ENCODE assay signal across 12 cellular contexts in genomic region chr1:1144843-1145546, GRCh38. TPM values are rescaled to one million over a fixed set of nuclear protein-coding genes. Genes with fewer than 3 reads are reported as not detected.
DNase-seq lines count a peak whose midpoint lies in the region; ATAC-seq and TF ChIP-seq lines count a peak whose summit lies in the region.
"Had no signal": no experiment of that assay in that cellular context is flagged by ENCODE, and none has a peak within 500 bp of the region (broad histone marks: within the 10 kb centered on the region; RNA-seq: fewer than 3 reads in every experiment).

No MANE protein-coding gene starts in this region.

- intact Hi-C loops in lower lobe of right lung (cut with DNase I) (no loop called here), upper lobe of right lung (cut with DNase I) (no loop called here)

- H3K9me3 Mint-ChIP-seq in activated naive CD4-positive, alpha-beta T cell treated with anti-CD3 and anti-CD28 coated beads, Interleukin-2, amount 10 ng/mL, durations not matched to agents 7 days and 5 days = no peaks in the 10 kb centered on the region
- H3K9me3 Mint-ChIP-seq in activated CD4-positive, alpha-beta memory T cell treated with anti-CD3 and anti-CD28 coated beads, Interleukin-2, amount 10 ng/mL, durations not matched to agents 7 days and 5 days = no peaks in the 10 kb centered on the region
- H3K9me3 Mint-ChIP-seq: activated naive CD4-positive, alpha-beta T cell treated with anti-CD3 and anti-CD28 coated beads, Interleukin-2, amount 50 U/mL, for 24 hours; natural killer cell had no signal

- peaks cover 15% of the 10 kb centered on the region for H3K27me3 Mint-ChIP-seq in activated naive CD4-positive, alpha-beta T cell treated with anti-CD3 and anti-CD28 coated beads, Interleukin-2, amount 10 ng/mL, durations not matched to agents 7 days and 5 days
- no peaks in the 10 kb centered on the region for H3K27me3 Mint-ChIP-seq in activated CD4-positive, alpha-beta memory T cell treated with anti-CD3 and anti-CD28 coated beads, Interleukin-2, amount 10 ng/mL, durations not matched to agents 7 days and 5 days
- H3K27me3 Mint-ChIP-seq: activated naive CD4-positive, alpha-beta T cell treated with anti-CD3 and anti-CD28 coated beads, Interleukin-2, amount 50 U/mL, for 24 hours had no signal

- H3K4me3 ChIP-seq in lower lobe of right lung = no peak overlapping the region
- H3K4me3 ChIP-seq in upper lobe of right lung = no peak overlapping the region
- H3K4me3 ChIP-seq: uterus had no signal

- CTCF ChIA-PET in activated naive CD4-positive, alpha-beta T cell treated with anti-CD3 and anti-CD28 coated beads, Interleukin-2, amount 10 ng/mL, durations not matched to agents 7 days and 5 days (lab: Charles Lee) = no interaction called here
- CTCF ChIA-PET in activated CD4-positive, alpha-beta memory T cell treated with anti-CD3 and anti-CD28 coated beads, Interleukin-2, amount 10 ng/mL, durations not matched to agents 7 days and 5 days (lab: Charles Lee) = no interaction called here

- H3K27ac Mint-ChIP-seq in activated naive CD4-positive, alpha-beta T cell treated with anti-CD3 and anti-CD28 coated beads, Interleukin-2, amount 10 ng/mL, durations not matched to agents 7 days and 5 days = peak overlapping the region; percentile 96
- peak overlapping the region; percentile 89 for H3K27ac Mint-ChIP-seq in activated CD4-positive, alpha-beta memory T cell treated with anti-CD3 and anti-CD28 coated beads, Interleukin-2, amount 10 ng/mL, durations not matched to agents 7 days and 5 days

- TF ChIP-seq CTCF in lower lobe of right lung (IDR thresholded peaks at IDR 0.05) (no peak), upper lobe of right lung (IDR thresholded peaks at IDR 0.05) (no peak)

- H3K27me3 ChIP-seq in lower lobe of right lung (ENCODE audit: low read depth) (no peaks in the 10 kb centered on the region), upper lobe of right lung (no peaks in the 10 kb centered on the region)
- H3K27me3 ChIP-seq: uterus had no signal

- H3K4me1 ChIP-seq in lower lobe of right lung = no peaks in the 10 kb centered on the region
- no peaks in the 10 kb centered on the region for H3K4me1 ChIP-seq in upper lobe of right lung
- H3K4me1 ChIP-seq: uterus had no signal

- no peaks in the 10 kb centered on the region for H3K36me3 Mint-ChIP-seq in activated naive CD4-positive, alpha-beta T cell treated with anti-CD3 and anti-CD28 coated beads, Interleukin-2, amount 10 ng/mL, durations not matched to agents 7 days and 5 days
- H3K36me3 Mint-ChIP-seq in activated CD4-positive, alpha-beta memory T cell treated with anti-CD3 and anti-CD28 coated beads, Interleukin-2, amount 10 ng/mL, durations not matched to agents 7 days and 5 days (ENCODE audit: low read depth) = no peaks in the 10 kb centered on the region
- H3K36me3 Mint-ChIP-seq: activated naive CD4-positive, alpha-beta T cell treated with anti-CD3 and anti-CD28 coated beads, Interleukin-2, amount 50 U/mL, for 24 hours; natural killer cell had no signal

- H3K4me3 Mint-ChIP-seq in activated naive CD4-positive, alpha-beta T cell treated with anti-CD3 and anti-CD28 coated beads, Interleukin-2, amount 10 ng/mL, durations not matched to agents 7 days and 5 days = no peak overlapping the region
- no peak overlapping the region for H3K4me3 Mint-ChIP-seq in activated CD4-positive, alpha-beta memory T cell treated with anti-CD3 and anti-CD28 coated beads, Interleukin-2, amount 10 ng/mL, durations not matched to agents 7 days and 5 days
- H3K4me3 Mint-ChIP-seq: activated naive CD4-positive, alpha-beta T cell treated with anti-CD3 and anti-CD28 coated beads, Interleukin-2, amount 50 U/mL, for 24 hours; natural killer cell had no signal

- H3K27ac ChIP-seq in lower lobe of right lung (peak overlapping the region; percentile 64), upper lobe of right lung (peak overlapping the region; percentile 65)
- H3K27ac ChIP-seq: uterus had no signal

- H3K36me3 ChIP-seq in lower lobe of right lung (no peaks in the 10 kb centered on the region), upper lobe of right lung (no peaks in the 10 kb centered on the region)
- H3K36me3 ChIP-seq: uterus had no signal

- POLR2A ChIA-PET in activated CD4-positive, alpha-beta memory T cell treated with anti-CD3 and anti-CD28 coated beads, Interleukin-2, amount 10 ng/mL, durations not matched to agents 7 days and 5 days (lab: Charles Lee) = no interaction called here

- H3K9me3 ChIP-seq in lower lobe of right lung (no peaks in the 10 kb centered on the region), upper lobe of right lung (no peaks in the 10 kb centered on the region)
- H3K9me3 ChIP-seq: uterus had no signal

- ATAC-seq in lower lobe of right lung (peak in 1 of 2 donors; percentile 2), upper lobe of right lung (peak; percentile 2), HG03097 (IDR thresholded peaks at IDR 0.05; ENCODE audit: low FRiP score, unreplicated experiment) (no peak), HG02642 (IDR thresholded peaks at IDR 0.05; ENCODE audit: poor library complexity, unreplicated experiment) (no peak)

- no peak for DNase-seq in activated naive CD4-positive, alpha-beta T cell treated with anti-CD3 and anti-CD28 coated beads, Interleukin-2, amount 10 ng/mL, durations not matched to agents 7 days and 5 days
- DNase-seq in activated naive CD4-positive, alpha-beta T cell (lab: John Stamatoyannopoulos, UW) = no peak
- no peak for DNase-seq in activated CD4-positive, alpha-beta memory T cell treated with anti-CD3 and anti-CD28 coated beads, Interleukin-2, amount 10 ng/mL, durations not matched to agents 7 days and 5 days
- DNase-seq in lower lobe of right lung (no peak), upper lobe of right lung (no peak), COLO829 (ENCODE audit: low spot score) (no peak)
- DNase-seq: natural killer cell, uterus had no signal

- peaks cover 33% of the 10 kb centered on the region for H3K4me1 Mint-ChIP-seq in activated naive CD4-positive, alpha-beta T cell treated with anti-CD3 and anti-CD28 coated beads, Interleukin-2, amount 10 ng/mL, durations not matched to agents 7 days and 5 days
- H3K4me1 Mint-ChIP-seq in activated CD4-positive, alpha-beta memory T cell treated with anti-CD3 and anti-CD28 coated beads, Interleukin-2, amount 10 ng/mL, durations not matched to agents 7 days and 5 days = peaks cover 26% of the 10 kb centered on the region

RNA-seq across cellular contexts. Expression of gene TTLL10, which starts 28.7 kb away (rescaled TPM):
- total RNA-seq in activated CD4-positive, alpha-beta memory T cell treated with anti-CD3 and anti-CD28 coated beads, Interleukin-2, amount 10 ng/mL, durations not matched to agents 7 days and 5 days = not detected
- total RNA-seq in lower lobe of right lung (6.6 TPM), upper lobe of right lung (not detected)
- total RNA-seq: NCI-H460 had no signal

RNA-seq across cellular contexts. Expression of gene C1orf159, which starts 29.1 kb away (rescaled TPM):
- total RNA-seq in activated CD4-positive, alpha-beta memory T cell treated with anti-CD3 and anti-CD28 coated beads, Interleukin-2, amount 10 ng/mL, durations not matched to agents 7 days and 5 days = 10 to 100 TPM; 18.6 to 19.9 TPM
- total RNA-seq in lower lobe of right lung = 11.7 TPM
- 9.7 TPM for total RNA-seq in upper lobe of right lung
